In genomic region chr15:78090422-78090821, GRCh38 we compare ENCODE assay signal across 22 cellular contexts. TPM values are rescaled to one million over a fixed set of nuclear protein-coding genes. Genes with fewer than 3 reads are reported as not detected.
DNase-seq lines count a peak whose midpoint lies in the region; ATAC-seq, FAIRE-seq and TF ChIP-seq lines count a peak whose summit lies in the region.
"Had no signal": no experiment of that assay in that cellular context is flagged by ENCODE, and none has a peak within 500 bp of the region (broad histone marks: within the 10 kb centered on the region; RNA-seq: fewer than 3 reads in every experiment).

No MANE protein-coding gene starts in this region.

- CTCF ChIA-PET in HepG2 (lab: Yijun Ruan, JAX; ENCODE audit: low intra/inter-chr PET ratio, low total read pairs), result no interaction called here

- no peaks in the 10 kb centered on the region for H3K36me3 Mint-ChIP-seq in astrocyte (ENCODE audit: low read depth, unreplicated experiment)
- H3K36me3 Mint-ChIP-seq in stimulated activated naive B cell treated with anti-CD40 and anti-IgM and Interleukin-4, amounts not matched to agents 10 μg/mL and 1 μg/mL and 100 μg/mL, for 72 hours, result no peaks in the 10 kb centered on the region
- no peaks in the 10 kb centered on the region for H3K36me3 Mint-ChIP-seq in activated T-cell treated with anti-CD3 and anti-CD28 coated beads, Interleukin-2, amount 50 U/mL, for 24 hours (ENCODE audit: low read depth)

- no peaks in the 10 kb centered on the region for H3K9me3 Mint-ChIP-seq in astrocyte (ENCODE audit: unreplicated experiment)
- no peaks in the 10 kb centered on the region for H3K9me3 Mint-ChIP-seq in stimulated activated naive B cell treated with anti-CD40 and anti-IgM and Interleukin-4, amounts not matched to agents 10 μg/mL and 1 μg/mL and 100 μg/mL, for 72 hours
- no peaks in the 10 kb centered on the region for H3K9me3 Mint-ChIP-seq in activated T-cell treated with anti-CD3 and anti-CD28 coated beads, Interleukin-2, amount 50 U/mL, for 24 hours
- H3K9me3 Mint-ChIP-seq: CD4-positive, alpha-beta T cell had no signal

- POLR2A ChIA-PET in HepG2 (lab: Yijun Ruan, JAX), result no interaction called here

- no peak for TF ChIP-seq CTCF in HepG2 (CRISPR knock-in tag; IDR thresholded peaks at IDR 0.05)
- TF ChIP-seq CTCF in right lobe of liver (IDR thresholded peaks at IDR 0.05), result no peak
- TF ChIP-seq CTCF in astrocyte (IDR thresholded peaks at IDR 0.05; ENCODE audit: insufficient read depth, low read depth, low read length), result no peak

- no peak overlapping the region for H3K4me2 ChIP-seq in HepG2 (ENCODE audit: low read depth, low read length)
- no peak overlapping the region for H3K4me2 ChIP-seq in astrocyte (ENCODE audit: low read length)

- 96% methylated on average over 1 of the region's 1 CpG for WGBS in HepG2 (ENCODE audit: low lambda C conversion rate)
- 100% methylated on average over 1 of the region's 1 CpG for WGBS in right lobe of liver (ENCODE audit: insufficient coverage, low coverage, low lambda C conversion rate, missing lambda C conversion rate)

- FAIRE-seq in HepG2 (lab: Jason Lieb, UNC), result no peak
- peak; percentile 17 for FAIRE-seq in astrocyte (lab: Jason Lieb, UNC)
- FAIRE-seq: D721Med, HTR-8/SVneo had no signal

- no peak overlapping the region for H3K4me3 ChIP-seq in HepG2 (replicated peaks in 1 of 3; ENCODE audit: insufficient read depth in 1 of 3, low read depth in 2 of 3, low read length in 3 of 3)
- no peak overlapping the region for H3K4me3 ChIP-seq in right lobe of liver
- no peak overlapping the region for H3K4me3 ChIP-seq in astrocyte (ENCODE audit: insufficient read depth, low read depth, low read length)

- H3K79me2 ChIP-seq in HepG2 (ENCODE audit: insufficient read depth, low read length), result no peaks in the 10 kb centered on the region
- H3K79me2 ChIP-seq in astrocyte (ENCODE audit: insufficient read depth, low read length), result no peaks in the 10 kb centered on the region

- peaks cover 9% of the 10 kb centered on the region for H3K4me1 Mint-ChIP-seq in astrocyte (ENCODE audit: low read depth, unreplicated experiment)
- peaks cover 13 to 15% of the 10 kb centered on the region in 2 donors for H3K4me1 Mint-ChIP-seq in stimulated activated naive B cell treated with anti-CD40 and anti-IgM and Interleukin-4, amounts not matched to agents 10 μg/mL and 1 μg/mL and 100 μg/mL, for 72 hours
- no peaks in the 10 kb centered on the region for H3K4me1 Mint-ChIP-seq in activated T-cell treated with anti-CD3 and anti-CD28 coated beads, Interleukin-2, amount 50 U/mL, for 24 hours (ENCODE audit: low read depth)

- H3K36me3 ChIP-seq in HepG2 (replicated peaks in 1 of 2; ENCODE audit: control insufficient read depth in 1 of 2, insufficient read depth in 2 of 2, low read length in 2 of 2), result no peaks in the 10 kb centered on the region
- no peaks in the 10 kb centered on the region for H3K36me3 ChIP-seq in right lobe of liver
- H3K36me3 ChIP-seq in astrocyte (ENCODE audit: insufficient read depth, low read length), result no peaks in the 10 kb centered on the region
- H3K36me3 ChIP-seq: BE2C had no signal

- TF ChIP-seq POLR2A in HepG2 (IDR thresholded peaks at IDR 0.05; ENCODE audit: insufficient read depth in 1 of 2, low read depth in 2 of 2, low read length in 2 of 2) (no peak), right lobe of liver (IDR thresholded peaks at IDR 0.05) (no peak)

- TF ChIP-seq RAD21 in HepG2 (CRISPR knock-in tag; IDR thresholded peaks at IDR 0.05), result no peak

- H3K27ac ChIP-seq in HepG2 (ENCODE audit: extremely low read length, insufficient read depth, low read length) (no peak overlapping the region), right lobe of liver (no peak overlapping the region), astrocyte (ENCODE audit: low read depth, low read length) (no peak overlapping the region)
- H3K27ac ChIP-seq: C4-2B had no signal

- H3K27me3 Mint-ChIP-seq in astrocyte (ENCODE audit: low read depth, unreplicated experiment), result peaks cover 30% of the 10 kb centered on the region
- H3K27me3 Mint-ChIP-seq in stimulated activated naive B cell treated with anti-CD40 and anti-IgM and Interleukin-4, amounts not matched to agents 10 μg/mL and 1 μg/mL and 100 μg/mL, for 72 hours, result no peaks in the 10 kb centered on the region
- H3K27me3 Mint-ChIP-seq in activated T-cell treated with anti-CD3 and anti-CD28 coated beads, Interleukin-2, amount 50 U/mL, for 24 hours, result no peaks in the 10 kb centered on the region
- H3K27me3 Mint-ChIP-seq: CD4-positive, alpha-beta T cell had no signal

- ATAC-seq in HepG2 (no peak), right lobe of liver (no peak), GM21786 (IDR thresholded peaks at IDR 0.05; ENCODE audit: unreplicated experiment) (no peak)
- ATAC-seq in stimulated activated naive B cell treated with anti-CD40 and anti-IgM and Interleukin-4, amounts not matched to agents 10 μg/mL and 1 μg/mL and 100 μg/mL, for 72 hours (replicated peaks), result no peak
- ATAC-seq: HCT116 had no signal

- in situ Hi-C loops in HepG2 (cut with HindIII; ENCODE audit: extremely low pct_ligation_motif_present, low pct_unique_long_range_greater_than_20kb), result no loop called here

- no peak overlapping the region for H3K27ac Mint-ChIP-seq in astrocyte (ENCODE audit: unreplicated experiment)
- no peak overlapping the region for H3K27ac Mint-ChIP-seq in stimulated activated naive B cell treated with anti-CD40 and anti-IgM and Interleukin-4, amounts not matched to agents 10 μg/mL and 1 μg/mL and 100 μg/mL, for 72 hours
- no peak overlapping the region for H3K27ac Mint-ChIP-seq in activated T-cell treated with anti-CD3 and anti-CD28 coated beads, Interleukin-2, amount 50 U/mL, for 24 hours
- H3K27ac Mint-ChIP-seq: CD4-positive, alpha-beta T cell had no signal

- intact Hi-C loops in HepG2 (cut with micrococcal nuclease; ENCODE audit: unreplicated experiment), result no loop called here
- intact Hi-C loops in right lobe of liver (cut with DNase I), result no loop called here

- H2AFZ ChIP-seq in HepG2 (ENCODE audit: low read length) (no peak overlapping the region), astrocyte (ENCODE audit: low read depth, low read length) (no peak overlapping the region)

- H3K4me3 Mint-ChIP-seq in astrocyte (ENCODE audit: unreplicated experiment), result no peak overlapping the region
- no peak overlapping the region for H3K4me3 Mint-ChIP-seq in stimulated activated naive B cell treated with anti-CD40 and anti-IgM and Interleukin-4, amounts not matched to agents 10 μg/mL and 1 μg/mL and 100 μg/mL, for 72 hours
- H3K4me3 Mint-ChIP-seq in activated T-cell treated with anti-CD3 and anti-CD28 coated beads, Interleukin-2, amount 50 U/mL, for 24 hours, result no peak overlapping the region
- H3K4me3 Mint-ChIP-seq: CD4-positive, alpha-beta T cell had no signal

- no TSS peak for BruUV-seq in HepG2 (replicated peaks; lab: Mats Ljungman, UMichigan)

- H3K4me1 ChIP-seq in HepG2 (ENCODE audit: insufficient read depth, low read length) (peaks cover 34% of the 10 kb centered on the region), right lobe of liver (peaks cover 0 to 14% (median 3%) of the 10 kb centered on the region in 4 donors), astrocyte (ENCODE audit: insufficient read depth, low read length) (peaks cover 11% of the 10 kb centered on the region)
- H3K4me1 ChIP-seq: BE2C had no signal

- TF ChIP-seq EP300 in HepG2 (IDR thresholded peaks at IDR 0.05; ENCODE audit: low read depth in 2 of 2, low read length in 2 of 2) (no peak), HepG2 (CRISPR knock-in tag; IDR thresholded peaks at IDR 0.05; ENCODE audit: borderline replicate concordance) (no peak)

- peaks cover 1 to 8% of the 10 kb centered on the region in 2 experiments; a peak in 3 of 5 replicates for H3K27me3 ChIP-seq in HepG2 (ENCODE audit: control insufficient read depth in 1 of 2, insufficient read depth in 2 of 2, low read length in 2 of 2)
- H3K27me3 ChIP-seq in right lobe of liver, result no peaks in the 10 kb centered on the region
- H3K27me3 ChIP-seq in astrocyte (ENCODE audit: insufficient read depth, low read length), result no peaks in the 10 kb centered on the region
- H3K27me3 ChIP-seq: BE2C had no signal

- H3K9ac ChIP-seq in HepG2 (ENCODE audit: insufficient read depth, low read depth, low read length), result no peak overlapping the region
- H3K9ac ChIP-seq in astrocyte (ENCODE audit: low read length), result no peak overlapping the region

- H4K20me1 ChIP-seq in HepG2 (ENCODE audit: insufficient read depth, low read length) (no peaks in the 10 kb centered on the region), astrocyte (ENCODE audit: insufficient read depth, low read length) (no peaks in the 10 kb centered on the region)

- no peak for DNase-seq in HepG2 (ENCODE audit: low spot score)
- no peak for DNase-seq in right lobe of liver
- no peak for DNase-seq in astrocyte (ENCODE audit: low read depth)
- peak; percentile 40 for DNase-seq in fibroblast of peridontal ligament (ENCODE audit: extremely low read depth)
- no peak for DNase-seq in stimulated activated naive B cell treated with anti-CD40 and anti-IgM and Interleukin-4, amounts not matched to agents 10 μg/mL and 1 μg/mL and 100 μg/mL, for 72 hours
- no peak for DNase-seq in KG1 (lab: John Stamatoyannopoulos, UW)
- DNase-seq in activated T-cell treated with anti-CD3 and anti-CD28 coated beads, Interleukin-2, amount 50 U/mL, for 24 hours, result no peak
- DNase-seq: 8988T; BE2C; Caco-2; CD4-positive, alpha-beta T cell; DMS79; GDM1; GOT3; H7 had no signal

- H3K9me3 ChIP-seq in HepG2 (ENCODE audit: low read length) (no peaks in the 10 kb centered on the region), right lobe of liver (no peaks in the 10 kb centered on the region), astrocyte (ENCODE audit: insufficient read depth, low read depth, low read length) (no peaks in the 10 kb centered on the region)
- H3K9me3 ChIP-seq: BE2C, Caco-2 had no signal

RNA-seq across cellular contexts. Expression of gene SH2D7, which starts 1.9 kb away (rescaled TPM):
- not detected in 2 replicates for total RNA-seq in HepG2 (2016; rRNA removed; fragmentation: Illumina TruSeq; extraction: Trizol)
- not detected in 2 replicates for total RNA-seq in HepG2 (2016; cell fraction: cytosol; rRNA removed; fragmentation: Illumina TruSeq; extraction: Trizol; ENCODE audit: low read depth)
- not detected in 2 replicates for total RNA-seq in HepG2 (2016; cell fraction: insoluble cytoplasmic fraction; rRNA removed; fragmentation: Illumina TruSeq; extraction: Trizol)
- total RNA-seq in HepG2 (2016; cell fraction: membrane; rRNA removed; fragmentation: Illumina TruSeq; extraction: Trizol), result not detected in 2 replicates
- total RNA-seq in HepG2 (2016; cell fraction: nucleus; rRNA removed; fragmentation: Illumina TruSeq; extraction: Trizol), result not detected in 2 replicates
- not detected in 2 replicates for polyA plus RNA-seq in HepG2 (2011; rRNA removed)
- polyA plus RNA-seq in HepG2 (2011; cell fraction: cytosol; rRNA removed), result not detected in 2 replicates
- polyA plus RNA-seq in HepG2 (2011; cell fraction: nucleus; rRNA removed), result not detected in 2 replicates
- polyA plus RNA-seq in HepG2 (2012), result 0.05 TPM in 1 of 2 replicates, not detected in the other
- not detected in 2 replicates for polyA plus RNA-seq in HepG2 (2016; cell fraction: cytosol; fragmentation: Illumina TruSeq; extraction: Trizol; ENCODE audit: low read depth)
- not detected in 2 replicates for polyA plus RNA-seq in HepG2 (2016; cell fraction: insoluble cytoplasmic fraction; fragmentation: Illumina TruSeq; extraction: Trizol; ENCODE audit: low read depth)
- polyA plus RNA-seq in HepG2 (2016; cell fraction: membrane; fragmentation: Illumina TruSeq; extraction: Trizol; ENCODE audit: low read depth), result not detected in 2 replicates
- not detected in 2 replicates for polyA plus RNA-seq in HepG2 (2016; cell fraction: nucleus; fragmentation: Illumina TruSeq; extraction: Trizol; ENCODE audit: insufficient read depth, low read depth)
- polyA minus RNA-seq in HepG2 (2011; rRNA and poly(A)+ RNA removed; ENCODE audit: low replicate concordance), result not detected in 2 replicates
- polyA minus RNA-seq in HepG2 (2011; cell fraction: cytosol; rRNA and poly(A)+ RNA removed), result not detected in 2 replicates
- not detected in 2 replicates for polyA minus RNA-seq in HepG2 (2011; cell fraction: nucleus; rRNA and poly(A)+ RNA removed)
- total RNA-seq in right lobe of liver, result not detected
- total RNA-seq in astrocyte, result not detected in 2 replicates
- total RNA-seq: A673; Caco-2; CD4-positive, alpha-beta T cell; Daoy; H7 had no signal

RNA-seq across cellular contexts. Expression of gene TBC1D2B, which starts 12.9 kb away (rescaled TPM):
- total RNA-seq in HepG2 (2016; rRNA removed; fragmentation: Illumina TruSeq; extraction: Trizol) (7.9 and 10.1 TPM in 2 replicates), right lobe of liver (10 to 100 TPM; 23.7 to 81.4 (median 29.6) TPM), astrocyte (21.3 and 26.0 TPM in 2 replicates)
- total RNA-seq in HepG2 (2016; cell fraction: cytosol; rRNA removed; fragmentation: Illumina TruSeq; extraction: Trizol; ENCODE audit: low read depth), result 4.1 and 5.1 TPM in 2 replicates
- total RNA-seq in HepG2 (2016; cell fraction: insoluble cytoplasmic fraction; rRNA removed; fragmentation: Illumina TruSeq; extraction: Trizol), result 7.4 and 10.4 TPM in 2 replicates
- 4.5 and 5.3 TPM in 2 replicates for total RNA-seq in HepG2 (2016; cell fraction: membrane; rRNA removed; fragmentation: Illumina TruSeq; extraction: Trizol)
- 12.1 and 12.6 TPM in 2 replicates for total RNA-seq in HepG2 (2016; cell fraction: nucleus; rRNA removed; fragmentation: Illumina TruSeq; extraction: Trizol)
- 14.4 and 18.8 TPM in 2 replicates for polyA plus RNA-seq in HepG2 (2011; rRNA removed)
- polyA plus RNA-seq in HepG2 (2011; cell fraction: cytosol; rRNA removed), result 8.9 and 11.2 TPM in 2 replicates
- 36.0 and 41.0 TPM in 2 replicates for polyA plus RNA-seq in HepG2 (2011; cell fraction: nucleus; rRNA removed)
- 7.6 and 13.3 TPM in 2 replicates for polyA plus RNA-seq in HepG2 (2012)
- 0.70 and 0.78 TPM in 2 replicates for polyA plus RNA-seq in HepG2 (2016; cell fraction: cytosol; fragmentation: Illumina TruSeq; extraction: Trizol; ENCODE audit: low read depth)
- 5.9 and 9.0 TPM in 2 replicates for polyA plus RNA-seq in HepG2 (2016; cell fraction: insoluble cytoplasmic fraction; fragmentation: Illumina TruSeq; extraction: Trizol; ENCODE audit: low read depth)
- 1.7 and 1.9 TPM in 2 replicates for polyA plus RNA-seq in HepG2 (2016; cell fraction: membrane; fragmentation: Illumina TruSeq; extraction: Trizol; ENCODE audit: low read depth)
- polyA plus RNA-seq in HepG2 (2016; cell fraction: nucleus; fragmentation: Illumina TruSeq; extraction: Trizol; ENCODE audit: insufficient read depth, low read depth), result 16.5 and 18.2 TPM in 2 replicates
- 27.1 and 31.4 TPM in 2 replicates for polyA minus RNA-seq in HepG2 (2011; rRNA and poly(A)+ RNA removed; ENCODE audit: low replicate concordance)
- 8.7 and 10.4 TPM in 2 replicates for polyA minus RNA-seq in HepG2 (2011; cell fraction: cytosol; rRNA and poly(A)+ RNA removed)
- 28.2 and 32.3 TPM in 2 replicates for polyA minus RNA-seq in HepG2 (2011; cell fraction: nucleus; rRNA and poly(A)+ RNA removed)

RNA-seq across cellular contexts. Expression of gene CIB2, which starts 40.8 kb away (rescaled TPM):
- total RNA-seq in HepG2 (2016; rRNA removed; fragmentation: Illumina TruSeq; extraction: Trizol), result 1.5 and 1.8 TPM in 2 replicates
- 6.0 and 7.3 TPM in 2 replicates for total RNA-seq in HepG2 (2016; cell fraction: cytosol; rRNA removed; fragmentation: Illumina TruSeq; extraction: Trizol; ENCODE audit: low read depth)
- total RNA-seq in HepG2 (2016; cell fraction: insoluble cytoplasmic fraction; rRNA removed; fragmentation: Illumina TruSeq; extraction: Trizol), result 1.6 and 2.2 TPM in 2 replicates
- total RNA-seq in HepG2 (2016; cell fraction: membrane; rRNA removed; fragmentation: Illumina TruSeq; extraction: Trizol), result 6.9 and 9.0 TPM in 2 replicates
- total RNA-seq in HepG2 (2016; cell fraction: nucleus; rRNA removed; fragmentation: Illumina TruSeq; extraction: Trizol), result 0.63 and 0.84 TPM in 2 replicates
- 1.4 and 4.5 TPM in 2 replicates for polyA plus RNA-seq in HepG2 (2011; rRNA removed)
- polyA plus RNA-seq in HepG2 (2011; cell fraction: cytosol; rRNA removed), result 1.5 and 2.4 TPM in 2 replicates
- polyA plus RNA-seq in HepG2 (2011; cell fraction: nucleus; rRNA removed), result 0.19 and 0.87 TPM in 2 replicates
- polyA plus RNA-seq in HepG2 (2012), result 2.2 and 3.7 TPM in 2 replicates
- polyA plus RNA-seq in HepG2 (2016; cell fraction: cytosol; fragmentation: Illumina TruSeq; extraction: Trizol; ENCODE audit: low read depth), result 13.6 and 14.5 TPM in 2 replicates
- polyA plus RNA-seq in HepG2 (2016; cell fraction: insoluble cytoplasmic fraction; fragmentation: Illumina TruSeq; extraction: Trizol; ENCODE audit: low read depth), result 3.1 and 4.0 TPM in 2 replicates
- 13.2 TPM in 2 replicates for polyA plus RNA-seq in HepG2 (2016; cell fraction: membrane; fragmentation: Illumina TruSeq; extraction: Trizol; ENCODE audit: low read depth)
- polyA plus RNA-seq in HepG2 (2016; cell fraction: nucleus; fragmentation: Illumina TruSeq; extraction: Trizol; ENCODE audit: insufficient read depth, low read depth), result 2.5 and 2.6 TPM in 2 replicates
- polyA minus RNA-seq in HepG2 (2011; rRNA and poly(A)+ RNA removed; ENCODE audit: low replicate concordance), result 1.3 and 2.2 TPM in 2 replicates
- 1.8 TPM in 1 of 2 replicates, not detected in the other for polyA minus RNA-seq in HepG2 (2011; cell fraction: cytosol; rRNA and poly(A)+ RNA removed)
- 0.77 TPM in 1 of 2 replicates, not detected in the other for polyA minus RNA-seq in HepG2 (2011; cell fraction: nucleus; rRNA and poly(A)+ RNA removed)
- 1 to 10 TPM in 2 of 6 experiments, under 1 TPM in 3, not detected in 1; 0.22 to 1.3 (median 0.74) TPM for total RNA-seq in right lobe of liver
- total RNA-seq in astrocyte, result 6.5 and 7.4 TPM in 2 replicates

RNA-seq across cellular contexts. Expression of gene IDH3A, which starts 58.7 kb away (rescaled TPM):
- total RNA-seq in HepG2 (2016; rRNA removed; fragmentation: Illumina TruSeq; extraction: Trizol) (50.7 and 130 TPM in 2 replicates), right lobe of liver (10 to 100 TPM; 22.0 to 46.5 (median 34.6) TPM), astrocyte (36.3 and 37.9 TPM in 2 replicates)
- 6.5 and 9.4 TPM in 2 replicates for total RNA-seq in HepG2 (2016; cell fraction: cytosol; rRNA removed; fragmentation: Illumina TruSeq; extraction: Trizol; ENCODE audit: low read depth)
- total RNA-seq in HepG2 (2016; cell fraction: insoluble cytoplasmic fraction; rRNA removed; fragmentation: Illumina TruSeq; extraction: Trizol), result 50.0 and 88.2 TPM in 2 replicates
- total RNA-seq in HepG2 (2016; cell fraction: membrane; rRNA removed; fragmentation: Illumina TruSeq; extraction: Trizol), result 14.4 and 16.1 TPM in 2 replicates
- total RNA-seq in HepG2 (2016; cell fraction: nucleus; rRNA removed; fragmentation: Illumina TruSeq; extraction: Trizol), result 30.4 and 30.8 TPM in 2 replicates
- polyA plus RNA-seq in HepG2 (2011; rRNA removed), result 34.2 and 40.7 TPM in 2 replicates
- polyA plus RNA-seq in HepG2 (2011; cell fraction: cytosol; rRNA removed), result 25.1 and 40.0 TPM in 2 replicates
- polyA plus RNA-seq in HepG2 (2011; cell fraction: nucleus; rRNA removed), result 22.1 and 25.9 TPM in 2 replicates
- 43.6 and 58.5 TPM in 2 replicates for polyA plus RNA-seq in HepG2 (2012)
- polyA plus RNA-seq in HepG2 (2016; cell fraction: cytosol; fragmentation: Illumina TruSeq; extraction: Trizol; ENCODE audit: low read depth), result 5.2 and 7.2 TPM in 2 replicates
- 87.0 and 90.5 TPM in 2 replicates for polyA plus RNA-seq in HepG2 (2016; cell fraction: insoluble cytoplasmic fraction; fragmentation: Illumina TruSeq; extraction: Trizol; ENCODE audit: low read depth)
- polyA plus RNA-seq in HepG2 (2016; cell fraction: membrane; fragmentation: Illumina TruSeq; extraction: Trizol; ENCODE audit: low read depth), result 13.0 and 13.1 TPM in 2 replicates
- polyA plus RNA-seq in HepG2 (2016; cell fraction: nucleus; fragmentation: Illumina TruSeq; extraction: Trizol; ENCODE audit: insufficient read depth, low read depth), result 42.0 and 56.1 TPM in 2 replicates
- polyA minus RNA-seq in HepG2 (2011; rRNA and poly(A)+ RNA removed; ENCODE audit: low replicate concordance), result 25.1 and 123 TPM in 2 replicates
- 28.9 and 36.8 TPM in 2 replicates for polyA minus RNA-seq in HepG2 (2011; cell fraction: cytosol; rRNA and poly(A)+ RNA removed)
- 20.3 and 30.1 TPM in 2 replicates for polyA minus RNA-seq in HepG2 (2011; cell fraction: nucleus; rRNA and poly(A)+ RNA removed)
